8 cellular contexts compared by ENCODE assay signal in genomic region chr18:24271381-24272331, GRCh38.
DNase-seq lines count a peak whose midpoint lies in the region; ATAC-seq and TF ChIP-seq lines count a peak whose summit lies in the region.

No MANE protein-coding gene starts in this region.

- intact Hi-C loops in Right ventricle myocardium superior (cut with DNase I): loop anchor here (5.0 kb wide), 1 partner anchor 94 kb away; no protein-coding TSS in a partner anchor

- DNase-seq in AG20443 (ENCODE audit: low spot score) (peak; percentile 91), GM19238 (ENCODE audit: insufficient read length, low spot score) (peak; percentile 10), NCI-H226 (peak; percentile 74), Right ventricle myocardium superior (peak; percentile 87)

- H3K27me3 ChIP-seq in neutrophil: no peaks in the 10 kb centered on the region

- peak overlapping the region; percentile 62 to 73 for H3K4me3 ChIP-seq in neutrophil (ENCODE audit: low read depth in 1 of 2, low read length in 1 of 2)

- TF ChIP-seq CTCF in neutrophil (IDR thresholded peaks at IDR 0.05): no peak

- ATAC-seq in Right ventricle myocardium superior (ENCODE audit: poor library complexity) (peak; percentile 88), HG03097 (IDR thresholded peaks at IDR 0.05; ENCODE audit: low FRiP score, unreplicated experiment) (no peak), HG03439 (IDR thresholded peaks at IDR 0.05; ENCODE audit: unreplicated experiment) (no peak)

- H3K9me3 ChIP-seq in neutrophil: no peaks in the 10 kb centered on the region

- H3K27ac ChIP-seq in adipose tissue (ENCODE audit: low read depth, low read length) (peak overlapping the region; percentile 57), neutrophil (peak overlapping the region; percentile 87)

- peaks cover 63 to 69% of the 10 kb centered on the region in 2 experiments for H3K4me1 ChIP-seq in neutrophil (ENCODE audit: control insufficient read depth in 1 of 2, insufficient read depth in 1 of 2, low read depth in 1 of 2, low read length in 1 of 2)

- H3K36me3 ChIP-seq in neutrophil: no peaks in the 10 kb centered on the region

- 1% methylated on average over 78 to 97 of the region's 97 CpGs for WGBS in adipose tissue, 3 donors

Comparison
In these comparisons a context has a peak if more than half of its experiments do, and no peak if none do; other contexts are left out.
1. DNase-seq: peak in every context shown above with its lines; median percentile 91 in AG20443; 87 in Right ventricle myocardium superior; 74 in NCI-H226; 10 in GM19238.